ENCODE assay signal across 8 cellular contexts in the genomic region with DNA sequence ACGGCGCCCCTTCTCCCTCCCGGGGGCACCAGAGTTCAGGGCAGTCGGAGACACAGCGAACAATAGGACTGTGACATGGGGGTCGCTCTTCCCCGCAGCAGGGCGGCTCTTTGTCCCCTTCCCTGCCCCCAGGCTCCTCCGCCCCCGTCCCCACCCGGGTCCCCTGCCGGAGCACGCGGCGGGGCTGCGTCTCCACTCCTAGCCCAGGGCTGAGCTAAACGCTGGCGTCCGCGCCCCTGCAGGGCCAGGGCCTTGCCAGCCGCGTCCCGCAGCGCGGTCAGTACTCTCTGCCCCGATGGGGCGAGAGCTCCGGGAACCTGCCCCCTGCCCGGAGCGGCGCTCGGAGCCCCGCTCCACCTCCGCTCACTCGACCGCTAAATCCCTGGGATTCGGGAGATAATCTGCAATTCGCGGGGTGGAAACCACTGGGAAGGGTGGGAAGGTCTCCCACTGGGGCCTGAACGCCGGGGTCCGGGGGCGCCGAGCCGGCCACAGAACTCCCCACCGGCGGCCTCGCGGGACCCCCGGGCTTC. TPM values are rescaled to one million over a fixed set of nuclear protein-coding genes. Genes with fewer than 3 reads are reported as not detected.
DNase-seq lines count a peak whose midpoint lies in the region; ATAC-seq, FAIRE-seq and TF ChIP-seq lines count a peak whose summit lies in the region.

No MANE protein-coding gene starts in this region.

- no peak for TF ChIP-seq CTCF in H1 (IDR thresholded peaks at IDR 0.05; ENCODE audit: control extremely low read depth in 1 of 3, insufficient read depth in 1 of 3, low read depth in 1 of 3, low read length in 3 of 3)

- peak overlapping the region; percentile 87 for H3K27ac Mint-ChIP-seq in T-helper 1 cell treated with Interleukin-12 subunit alpha and Interleukin-12 subunit beta and Interleukin-4 antibody, amounts not matched to agents 30 μg/mL and 1 μg/mL, for 36 hours

- H3K4me3 ChIP-seq in H1 (ENCODE audit: extremely low read depth in 1 of 4, insufficient read depth in 2 of 4, low read depth in 3 of 4, low read length in 4 of 4), result peak overlapping the region; percentile 76 to 87 (median 82)
- peak overlapping the region; percentile 36 for H3K4me3 ChIP-seq in mucosa of stomach (ENCODE audit: low read length)

- H3K27me3 Mint-ChIP-seq in T-helper 1 cell treated with Interleukin-12 subunit alpha and Interleukin-12 subunit beta and Interleukin-4 antibody, amounts not matched to agents 30 μg/mL and 1 μg/mL, for 36 hours (ENCODE audit: low read depth), result peaks cover 18% of the 10 kb centered on the region

- H3K9ac ChIP-seq in H1 (replicated peaks in 1 of 4; ENCODE audit: extremely low read depth in 1 of 4, low read depth in 3 of 4, low read length in 3 of 4), result peak overlapping the region; percentile 41 to 65 (median 46)
- peak overlapping the region; percentile 76 for H3K9ac ChIP-seq in mucosa of stomach (ENCODE audit: low read length)

- H2AFZ ChIP-seq in H1 (ENCODE audit: low read length), result peak overlapping the region; percentile 1; the same call in 1 of the 2 replicates

- TF ChIP-seq EP300 in H1 (IDR thresholded peaks at IDR 0.05; ENCODE audit: borderline replicate concordance in 1 of 2, low read depth in 2 of 2, low read length in 2 of 2), result no peak

- H2BK20ac ChIP-seq in H1 (ENCODE audit: low read length), result no peak overlapping the region

- H2AK5ac ChIP-seq in H1 (ENCODE audit: low read depth, low read length), result no peak overlapping the region

- H3K79me1 ChIP-seq in H1 (ENCODE audit: low read depth, low read length), result peaks cover 10% of the 10 kb centered on the region

- H3K56ac ChIP-seq in H1 (replicated peaks; ENCODE audit: insufficient read length, low read depth, low read length), result peak overlapping the region; percentile 88

- ATAC-seq in HG03066 (IDR thresholded peaks at IDR 0.05; ENCODE audit: low read depth, unreplicated experiment) (peak; percentile 32), GM19463 (IDR thresholded peaks at IDR 0.05; ENCODE audit: unreplicated experiment) (no peak)

- no peak overlapping the region for H3K23ac ChIP-seq in H1 (ENCODE audit: insufficient read length)

- H3K4me3 Mint-ChIP-seq in T-helper 1 cell treated with Interleukin-12 subunit alpha and Interleukin-12 subunit beta and Interleukin-4 antibody, amounts not matched to agents 30 μg/mL and 1 μg/mL, for 36 hours, result peak overlapping the region; percentile 89

- no peak for TF ChIP-seq RAD21 in H1 (IDR thresholded peaks at IDR 0.05 in 1 of 2, conservative IDR thresholded peaks at IDR 0.05 in 1 of 2; ENCODE audit: low read depth in 2 of 2, low read length in 2 of 2)

- peak overlapping the region; percentile 60 for H3K4ac ChIP-seq in H1 (replicated peaks; ENCODE audit: insufficient read length, low read depth, low read length)

- H4K91ac ChIP-seq in H1 (replicated peaks; ENCODE audit: insufficient read length, low read length), result peak overlapping the region; percentile 89

- DNase-seq in stimulated activated CD8-positive, alpha-beta memory T cell treated with anti-CD3 and anti-CD28 coated beads, Interleukin-12 subunit alpha, Interleukin-12 subunit beta, amount 100 ng/mL, for 4 hours (ENCODE audit: low read depth), result peak; percentile 12
- DNase-seq in stimulated activated CD8-positive, alpha-beta memory T cell treated with anti-CD3 and anti-CD28 coated beads, Interleukin-4, amount 100 ng/mL, for 48 hours, result no peak
- DNase-seq in H1 (ENCODE audit: low read depth in 1 of 2, low spot score in 2 of 2), result no peak
- no peak for DNase-seq in kidney glomerular epithelial cell (lab: John Stamatoyannopoulos, UW)

- H3K9me3 ChIP-seq in H1 (ENCODE audit: insufficient read depth in 2 of 2, low read depth in 1 of 2, low read length in 1 of 2) (peaks cover 0 to 3% of the 10 kb centered on the region in 2 experiments; a peak in 1 of 4 replicates), mucosa of stomach (ENCODE audit: control insufficient read depth, low read length) (no peaks in the 10 kb centered on the region)

- H3K27me3 ChIP-seq in H1 (replicated peaks in 1 of 4; ENCODE audit: control insufficient read depth in 3 of 4, extremely low read depth in 1 of 4, insufficient read depth in 3 of 4, low read length in 3 of 4), result peaks cover 9 to 34% (median 26%) of the 10 kb centered on the region in 4 experiments; a peak in 6 of 7 replicates
- no peaks in the 10 kb centered on the region for H3K27me3 ChIP-seq in mucosa of stomach (ENCODE audit: control insufficient read depth, insufficient read depth, low read length)

- peak overlapping the region; percentile 60; the same call in 1 of the 2 replicates for H2BK12ac ChIP-seq in H1 (ENCODE audit: low read depth, low read length)

- H3K4me2 ChIP-seq in H1 (ENCODE audit: insufficient read depth in 1 of 2, low read depth in 2 of 2, low read length in 2 of 2), result peak overlapping the region; percentile 96 to 98

- no peak overlapping the region for H2BK15ac ChIP-seq in H1 (ENCODE audit: low read length)

- peaks cover 19% of the 10 kb centered on the region for H3K4me1 Mint-ChIP-seq in T-helper 1 cell treated with Interleukin-12 subunit alpha and Interleukin-12 subunit beta and Interleukin-4 antibody, amounts not matched to agents 30 μg/mL and 1 μg/mL, for 36 hours (ENCODE audit: low read depth)

- H3K36me3 Mint-ChIP-seq in T-helper 1 cell treated with Interleukin-12 subunit alpha and Interleukin-12 subunit beta and Interleukin-4 antibody, amounts not matched to agents 30 μg/mL and 1 μg/mL, for 36 hours (ENCODE audit: low read depth), result no peaks in the 10 kb centered on the region

- TF ChIP-seq POLR2A in H1 (IDR thresholded peaks at IDR 0.05; ENCODE audit: control extremely low read depth in 1 of 2, low read depth in 2 of 2, low read length in 2 of 2), result no peak

- no peak for FAIRE-seq in H1 (lab: Jason Lieb, UNC)

- peaks cover 20% of the 10 kb centered on the region for H3K23me2 ChIP-seq in H1 (ENCODE audit: low read depth, low read length)

- peaks cover 6 to 29% of the 10 kb centered on the region in 2 experiments; a peak in 3 of 4 replicates for H3K79me2 ChIP-seq in H1 (ENCODE audit: control insufficient read depth in 1 of 2, insufficient read depth in 2 of 2, low read length in 2 of 2)

- H3K27ac ChIP-seq in H1 (ENCODE audit: low read depth, low read length), result no peak overlapping the region

- H3K36me3 ChIP-seq in H1 (ENCODE audit: control insufficient read depth in 2 of 4, insufficient read depth in 4 of 4, low read length in 3 of 4), result no peaks in the 10 kb centered on the region; a peak in 1 of 8 replicates
- no peaks in the 10 kb centered on the region for H3K36me3 ChIP-seq in mucosa of stomach (ENCODE audit: control insufficient read depth, insufficient read depth, low read length)

- H3K14ac ChIP-seq in H1 (ENCODE audit: insufficient read length), result no peak overlapping the region

- H2BK120ac ChIP-seq in H1 (replicated peaks; ENCODE audit: low read depth, low read length), result no peak overlapping the region

- CTCF ChIA-PET in H1 (lab: Charles Lee; ENCODE audit: partially characterized antibody), result interaction anchor here (0.6 to 6.4 kb wide), 10 partner anchors 11 to 87 kb away, joined by 3 to 37 read pairs (median 6); no protein-coding TSS in a partner anchor

- H3K9me3 Mint-ChIP-seq in T-helper 1 cell treated with Interleukin-12 subunit alpha and Interleukin-12 subunit beta and Interleukin-4 antibody, amounts not matched to agents 30 μg/mL and 1 μg/mL, for 36 hours, result no peaks in the 10 kb centered on the region

- H4K5ac ChIP-seq in H1 (ENCODE audit: insufficient read length, low read depth, low read length), result peak overlapping the region; percentile 97

- WGBS in H1 (ENCODE audit: extremely low coverage in 1 of 2, insufficient coverage in 1 of 2, insufficient read length in 1 of 2, insufficient replicate concordance in 2 of 2, low coverage in 1 of 2, low lambda C conversion rate in 2 of 2, missing lambda C conversion rate in 1 of 2), 2 experiments, result 2% methylated on average over 37 of the region's 50 CpGs; no CpG with 5 or more reads in 1 of the 2 experiments

- H2BK5ac ChIP-seq in H1 (ENCODE audit: low read depth, low read length), result peak overlapping the region; percentile 77; the same call in 1 of the 2 replicates

- H4K8ac ChIP-seq in H1 (ENCODE audit: extremely low read depth, insufficient read depth, low read length), result peak overlapping the region; percentile 90

- peaks cover 19 to 34% of the 10 kb centered on the region in 2 experiments for H4K20me1 ChIP-seq in H1 (replicated peaks in 1 of 2; ENCODE audit: control insufficient read depth in 1 of 2, insufficient read depth in 2 of 2, low read length in 2 of 2)

- H3K18ac ChIP-seq in H1 (ENCODE audit: extremely low read depth, low read length), result peak overlapping the region; percentile 85

- H3K4me1 ChIP-seq in H1 (replicated peaks in 1 of 4; ENCODE audit: control insufficient read depth in 3 of 4, insufficient read depth in 4 of 4, low read length in 3 of 4) (peaks cover 4 to 27% (median 17%) of the 10 kb centered on the region in 4 experiments), mucosa of stomach (ENCODE audit: control insufficient read depth, insufficient read depth, low read length) (peaks cover 43% of the 10 kb centered on the region)

- POLR2A ChIA-PET in H1 (lab: Charles Lee; ENCODE audit: partially characterized antibody), result interaction anchor here (0.7 to 2.7 kb wide), 12 partner anchors 11 to 89 kb away, joined by 3 to 10 read pairs (median 4); no protein-coding TSS in a partner anchor

TF ChIP-seq in H1, 55 proteins besides CTCF, POLR2A, EP300 and RAD21 (continues in another document):
- TF ChIP-seq PHF8 (conservative IDR thresholded peaks at IDR 0.05; ENCODE audit: low read depth, low read length) (peak; percentile 34), RBBP5 (IDR thresholded peaks at IDR 0.05; ENCODE audit: borderline replicate concordance, low read depth, low read length) (peak; percentile 94; the same call in 1 of the 2 replicates)

RNA-seq across cellular contexts. Expression of gene CCDC85C, which starts 0.8 kb away (rescaled TPM):
- total RNA-seq in H1 (2021; fragmentation: NEBNext Ultra II Directional; extraction: Animal tissue kit (Norgen Biotek cat#: 25700)), result 35.8 and 38.6 TPM in 2 replicates
- polyA plus RNA-seq in H1 (2011; rRNA removed), result 16.8 and 26.4 TPM in 2 replicates
- 18.1 TPM for polyA plus RNA-seq in H1 (2011; cell fraction: cytosol; rRNA removed)
- polyA plus RNA-seq in H1 (2011; cell fraction: nucleus; rRNA removed), result 31.7 TPM
- 18.2 to 30.0 TPM (median 25.2 TPM) in 4 replicates for polyA plus RNA-seq in H1 (2012, experiment 1 of 2)
- 32.9 TPM for polyA plus RNA-seq in H1 (2012, experiment 2 of 2)
- polyA plus RNA-seq in H1 (2013, experiment 1 of 2), result 15.1 TPM
- polyA plus RNA-seq in H1 (2013, experiment 2 of 2), result 15.5 TPM
- polyA minus RNA-seq in H1 (2011; rRNA and poly(A)+ RNA removed), result 22.2 and 22.8 TPM in 2 replicates
- 23.3 TPM for polyA minus RNA-seq in H1 (2011; cell fraction: cytosol; rRNA and poly(A)+ RNA removed)
- 19.6 TPM for polyA minus RNA-seq in H1 (2011; cell fraction: nucleus; rRNA and poly(A)+ RNA removed)

RNA-seq across cellular contexts. Expression of gene HHIPL1, which starts 40.1 kb away (rescaled TPM):
- total RNA-seq in H1 (2021; fragmentation: NEBNext Ultra II Directional; extraction: Animal tissue kit (Norgen Biotek cat#: 25700)), result 2.6 and 3.1 TPM in 2 replicates
- 1.5 and 2.1 TPM in 2 replicates for polyA plus RNA-seq in H1 (2011; rRNA removed)
- polyA plus RNA-seq in H1 (2011; cell fraction: cytosol; rRNA removed), result 1.4 TPM
- 3.1 TPM for polyA plus RNA-seq in H1 (2011; cell fraction: nucleus; rRNA removed)
- polyA plus RNA-seq in H1 (2012, experiment 1 of 2), result 1.0 to 2.0 TPM (median 1.8 TPM) in 4 replicates
- polyA plus RNA-seq in H1 (2012, experiment 2 of 2), result 1.2 TPM
- 1.2 TPM for polyA plus RNA-seq in H1 (2013, experiment 1 of 2)
- 1.6 TPM for polyA plus RNA-seq in H1 (2013, experiment 2 of 2)
- 1.4 and 1.5 TPM in 2 replicates for polyA minus RNA-seq in H1 (2011; rRNA and poly(A)+ RNA removed)
- 1.7 TPM for polyA minus RNA-seq in H1 (2011; cell fraction: cytosol; rRNA and poly(A)+ RNA removed)
- polyA minus RNA-seq in H1 (2011; cell fraction: nucleus; rRNA and poly(A)+ RNA removed), result 3.8 TPM
